In genomic region chr1:52918201-52918600, GRCh38 we compare ENCODE assay signal across 2 cellular contexts.
TF ChIP-seq lines count a peak whose summit lies in the region.

No MANE protein-coding gene starts in this region.

TF ChIP-seq in liver, 16 proteins besides CTCF, POLR2A, EP300 and RAD21:
- TF ChIP-seq TAF1 (conservative IDR thresholded peaks at IDR 0.05) (no peak), FOXA1 (IDR thresholded peaks at IDR 0.05) (no peak), GABPA (IDR thresholded peaks at IDR 0.05 in 1 of 2, conservative IDR thresholded peaks at IDR 0.05 in 1 of 2) (no peak), SP1 (IDR thresholded peaks at IDR 0.05) (no peak), MAX (IDR thresholded peaks at IDR 0.05) (no peak), JUND (IDR thresholded peaks at IDR 0.05) (no peak), HNF4G (IDR thresholded peaks at IDR 0.05) (no peak), ATF3 (IDR thresholded peaks at IDR 0.05) (no peak), HNF4A (conservative IDR thresholded peaks at IDR 0.05) (no peak), NR2F2 (IDR thresholded peaks at IDR 0.05) (no peak), REST (IDR thresholded peaks at IDR 0.05) (no peak), ZBTB33 (IDR thresholded peaks at IDR 0.05) (no peak), RXRA (IDR thresholded peaks at IDR 0.05) (no peak), YY1 (IDR thresholded peaks at IDR 0.05) (no peak), EGR1 (IDR thresholded peaks at IDR 0.05; ENCODE audit: low read depth in 2 of 2) (no peak), FOXA2 (IDR thresholded peaks at IDR 0.05) (no peak)

TF ChIP-seq in HepG2, 621 proteins besides CTCF, POLR2A, EP300 and RAD21:
- TF ChIP-seq RNF219 (CRISPR knock-in tag; IDR thresholded peaks at IDR 0.05): no peak
- no peak for TF ChIP-seq ZNF83 (CRISPR knock-in tag; IDR thresholded peaks at IDR 0.05; ENCODE audit: borderline replicate concordance)
- no peak for TF ChIP-seq POLR2AphosphoS2 (IDR thresholded peaks at IDR 0.05; ENCODE audit: low read depth, low read length)
- no peak for TF ChIP-seq MIXL1 (CRISPR knock-in tag; IDR thresholded peaks at IDR 0.05)
- no peak for TF ChIP-seq RAD51 (IDR thresholded peaks at IDR 0.05; ENCODE audit: borderline replicate concordance)
- no peak for TF ChIP-seq MED13 (CRISPR knock-in tag; IDR thresholded peaks at IDR 0.05)
- no peak for TF ChIP-seq ZBTB14 (CRISPR knock-in tag; IDR thresholded peaks at IDR 0.05)
